In the genomic region with DNA sequence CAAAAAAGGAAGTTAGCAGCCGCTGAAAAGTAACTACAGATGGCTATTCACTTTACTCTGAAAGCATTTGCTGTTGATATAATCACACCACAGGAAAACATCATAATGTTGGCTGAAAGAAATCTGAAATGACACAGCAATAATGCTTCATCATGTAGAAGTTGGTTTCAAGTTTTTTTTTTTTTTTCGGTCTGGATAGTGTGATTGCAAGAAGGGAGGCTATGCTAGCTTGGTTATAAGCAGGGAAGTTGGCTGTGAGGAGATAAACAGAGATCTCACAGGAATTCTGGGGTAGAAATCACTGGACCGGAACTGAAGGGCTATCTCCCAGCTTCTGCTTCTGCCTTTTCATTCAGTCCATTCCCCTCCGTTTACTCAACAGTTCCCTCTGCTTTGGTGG, we compare ENCODE assay signal across 1 cellular context.
A peak's percentile ranks its signal among the peaks of the same experiment; 100 is the strongest.
TF ChIP-seq lines count a peak whose summit lies in the region.

No MANE protein-coding gene starts in this region.

TF ChIP-seq in K562, 482 proteins besides CTCF, POLR2A, EP300 and RAD21 (continued from another document and continues in another):
- TF ChIP-seq TCFL5 (CRISPR knock-in tag; conservative IDR thresholded peaks at IDR 0.05) (no peak), BRD4 (IDR thresholded peaks at IDR 0.05) (no peak), ZNF444 (CRISPR knock-in tag; IDR thresholded peaks at IDR 0.05) (no peak), BRCA1 (IDR thresholded peaks at IDR 0.05) (no peak), BRCA1 (CRISPR knock-in tag; IDR thresholded peaks at IDR 0.05) (no peak), PCBP1 (IDR thresholded peaks at IDR 0.05; ENCODE audit: low read depth, low read length, poor library complexity, severe bottlenecking) (no peak), MEIS2 (IDR thresholded peaks at IDR 0.05; ENCODE audit: partially characterized antibody) (peak; percentile 61), ZNF384 (IDR thresholded peaks at IDR 0.05; ENCODE audit: low read depth, low read length) (peak; percentile 99), ZBED1 (IDR thresholded peaks at IDR 0.05) (no peak), LCOR (CRISPR knock-in tag; IDR thresholded peaks at IDR 0.05) (no peak), NR2C2 (CRISPR knock-in tag; IDR thresholded peaks at IDR 0.05) (no peak), NR2C2 (tag; IDR thresholded peaks at IDR 0.05) (no peak), RB1 (IDR thresholded peaks at IDR 0.05; ENCODE audit: low read depth) (no peak), JUNB (CRISPR knock-in tag; conservative IDR thresholded peaks at IDR 0.05) (no peak), MTF1 (CRISPR knock-in tag; IDR thresholded peaks at IDR 0.05; ENCODE audit: borderline replicate concordance) (no peak), ZNF121 (CRISPR knock-in tag; conservative IDR thresholded peaks at IDR 0.05) (no peak), EZH2 (IDR thresholded peaks at IDR 0.05; ENCODE audit: borderline replicate concordance, low read depth, low read length) (no peak), PHTF2 (CRISPR knock-in tag; IDR thresholded peaks at IDR 0.05) (no peak), ILK (tag; IDR thresholded peaks at IDR 0.05; ENCODE audit: borderline replicate concordance, low read depth) (no peak), ETV1 (tag; conservative IDR thresholded peaks at IDR 0.05; ENCODE audit: low read depth) (peak; percentile 71), MCM7 (IDR thresholded peaks at IDR 0.05) (no peak), ZNF3 (CRISPR knock-in tag; IDR thresholded peaks at IDR 0.05) (no peak), PYGO2 (tag; IDR thresholded peaks at IDR 0.05) (no peak), SIX5 (IDR thresholded peaks at IDR 0.05; ENCODE audit: borderline replicate concordance in 1 of 2, insufficient read depth in 1 of 2, low read depth in 1 of 2, low read length in 2 of 2) (no peak), TAL1 (IDR thresholded peaks at IDR 0.05) (peak; percentile 90), ZKSCAN3 (CRISPR knock-in tag; IDR thresholded peaks at IDR 0.05) (no peak), HDAC2 (IDR thresholded peaks at IDR 0.05) (peak; percentile 99), KLF10 (CRISPR knock-in tag; IDR thresholded peaks at IDR 0.05) (no peak), KDM2B (CRISPR knock-in tag; IDR thresholded peaks at IDR 0.05) (no peak), MAZ (CRISPR knock-in tag; conservative IDR thresholded peaks at IDR 0.05 in 1 of 2, IDR thresholded peaks at IDR 0.05 in 1 of 2) (no peak), GABPB1 (CRISPR knock-in tag; IDR thresholded peaks at IDR 0.05) (no peak), PHF8 (IDR thresholded peaks at IDR 0.05; ENCODE audit: borderline replicate concordance, low read length) (no peak), SIN3A (IDR thresholded peaks at IDR 0.05; ENCODE audit: borderline replicate concordance in 2 of 2, control insufficient read depth in 1 of 2, low read depth in 2 of 2, low read length in 2 of 2) (no peak), C11orf30 (IDR thresholded peaks at IDR 0.05; ENCODE audit: low read depth) (peak; percentile 96), ZFP1 (CRISPR knock-in tag; IDR thresholded peaks at IDR 0.05) (no peak), OTX1 (CRISPR knock-in tag; IDR thresholded peaks at IDR 0.05) (no peak), PHF21A (IDR thresholded peaks at IDR 0.05; ENCODE audit: borderline replicate concordance, low read depth) (peak; percentile 61; the same call in 1 of the 2 replicates), JUND (IDR thresholded peaks at IDR 0.05; ENCODE audit: borderline replicate concordance, low read depth, low read length) (peak; percentile 55; the same call in 1 of the 2 replicates), JUND (tag; IDR thresholded peaks at IDR 0.05; ENCODE audit: borderline replicate concordance, low read depth, low read length) (peak; percentile 71; the same call in 1 of the 3 replicates), HLTF (IDR thresholded peaks at IDR 0.05) (no peak), ZFP36 (IDR thresholded peaks at IDR 0.05; ENCODE audit: low read depth, low read length, partially characterized antibody) (no peak), ZNF133 (CRISPR knock-in tag; IDR thresholded peaks at IDR 0.05) (no peak), MCM2 (IDR thresholded peaks at IDR 0.05; ENCODE audit: low read depth) (no peak)
- TF ChIP-seq, protein P1, sequence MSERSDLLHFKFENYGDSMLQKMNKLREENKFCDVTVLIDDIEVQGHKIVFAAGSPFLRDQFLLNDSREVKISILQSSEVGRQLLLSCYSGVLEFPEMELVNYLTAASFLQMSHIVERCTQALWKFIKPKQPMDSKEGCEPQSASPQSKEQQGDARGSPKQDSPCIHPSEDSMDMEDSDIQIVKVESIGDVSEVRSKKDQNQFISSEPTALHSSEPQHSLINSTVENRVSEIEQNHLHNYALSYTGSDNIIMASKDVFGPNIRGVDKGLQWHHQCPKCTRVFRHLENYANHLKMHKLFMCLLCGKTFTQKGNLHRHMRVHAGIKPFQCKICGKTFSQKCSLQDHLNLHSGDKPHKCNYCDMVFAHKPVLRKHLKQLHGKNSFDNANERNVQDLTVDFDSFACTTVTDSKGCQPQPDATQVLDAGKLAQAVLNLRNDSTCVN (CRISPR knock-in tag; IDR thresholded peaks at IDR 0.05), result no peak
- TF ChIP-seq, protein P2, sequence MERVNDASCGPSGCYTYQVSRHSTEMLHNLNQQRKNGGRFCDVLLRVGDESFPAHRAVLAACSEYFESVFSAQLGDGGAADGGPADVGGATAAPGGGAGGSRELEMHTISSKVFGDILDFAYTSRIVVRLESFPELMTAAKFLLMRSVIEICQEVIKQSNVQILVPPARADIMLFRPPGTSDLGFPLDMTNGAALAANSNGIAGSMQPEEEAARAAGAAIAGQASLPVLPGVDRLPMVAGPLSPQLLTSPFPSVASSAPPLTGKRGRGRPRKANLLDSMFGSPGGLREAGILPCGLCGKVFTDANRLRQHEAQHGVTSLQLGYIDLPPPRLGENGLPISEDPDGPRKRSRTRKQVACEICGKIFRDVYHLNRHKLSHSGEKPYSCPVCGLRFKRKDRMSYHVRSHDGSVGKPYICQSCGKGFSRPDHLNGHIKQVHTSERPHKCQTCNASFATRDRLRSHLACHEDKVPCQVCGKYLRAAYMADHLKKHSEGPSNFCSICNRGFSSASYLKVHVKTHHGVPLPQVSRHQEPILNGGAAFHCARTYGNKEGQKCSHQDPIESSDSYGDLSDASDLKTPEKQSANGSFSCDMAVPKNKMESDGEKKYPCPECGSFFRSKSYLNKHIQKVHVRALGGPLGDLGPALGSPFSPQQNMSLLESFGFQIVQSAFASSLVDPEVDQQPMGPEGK (CRISPR knock-in tag; IDR thresholded peaks at IDR 0.05; ENCODE audit: borderline replicate concordance), result no peak
- TF ChIP-seq, protein P3, sequence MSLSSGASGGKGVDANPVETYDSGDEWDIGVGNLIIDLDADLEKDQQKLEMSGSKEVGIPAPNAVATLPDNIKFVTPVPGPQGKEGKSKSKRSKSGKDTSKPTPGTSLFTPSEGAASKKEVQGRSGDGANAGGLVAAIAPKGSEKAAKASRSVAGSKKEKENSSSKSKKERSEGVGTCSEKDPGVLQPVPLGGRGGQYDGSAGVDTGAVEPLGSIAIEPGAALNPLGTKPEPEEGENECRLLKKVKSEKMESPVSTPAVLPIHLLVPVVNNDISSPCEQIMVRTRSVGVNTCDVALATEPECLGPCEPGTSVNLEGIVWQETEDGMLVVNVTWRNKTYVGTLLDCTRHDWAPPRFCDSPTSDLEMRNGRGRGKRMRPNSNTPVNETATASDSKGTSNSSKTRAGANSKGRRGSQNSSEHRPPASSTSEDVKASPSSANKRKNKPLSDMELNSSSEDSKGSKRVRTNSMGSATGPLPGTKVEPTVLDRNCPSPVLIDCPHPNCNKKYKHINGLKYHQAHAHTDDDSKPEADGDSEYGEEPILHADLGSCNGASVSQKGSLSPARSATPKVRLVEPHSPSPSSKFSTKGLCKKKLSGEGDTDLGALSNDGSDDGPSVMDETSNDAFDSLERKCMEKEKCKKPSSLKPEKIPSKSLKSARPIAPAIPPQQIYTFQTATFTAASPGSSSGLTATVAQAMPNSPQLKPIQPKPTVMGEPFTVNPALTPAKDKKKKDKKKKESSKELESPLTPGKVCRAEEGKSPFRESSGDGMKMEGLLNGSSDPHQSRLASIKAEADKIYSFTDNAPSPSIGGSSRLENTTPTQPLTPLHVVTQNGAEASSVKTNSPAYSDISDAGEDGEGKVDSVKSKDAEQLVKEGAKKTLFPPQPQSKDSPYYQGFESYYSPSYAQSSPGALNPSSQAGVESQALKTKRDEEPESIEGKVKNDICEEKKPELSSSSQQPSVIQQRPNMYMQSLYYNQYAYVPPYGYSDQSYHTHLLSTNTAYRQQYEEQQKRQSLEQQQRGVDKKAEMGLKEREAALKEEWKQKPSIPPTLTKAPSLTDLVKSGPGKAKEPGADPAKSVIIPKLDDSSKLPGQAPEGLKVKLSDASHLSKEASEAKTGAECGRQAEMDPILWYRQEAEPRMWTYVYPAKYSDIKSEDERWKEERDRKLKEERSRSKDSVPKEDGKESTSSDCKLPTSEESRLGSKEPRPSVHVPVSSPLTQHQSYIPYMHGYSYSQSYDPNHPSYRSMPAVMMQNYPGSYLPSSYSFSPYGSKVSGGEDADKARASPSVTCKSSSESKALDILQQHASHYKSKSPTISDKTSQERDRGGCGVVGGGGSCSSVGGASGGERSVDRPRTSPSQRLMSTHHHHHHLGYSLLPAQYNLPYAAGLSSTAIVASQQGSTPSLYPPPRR (CRISPR knock-in tag; IDR thresholded peaks at IDR 0.05; ENCODE audit: borderline replicate concordance), result no peak
- TF ChIP-seq, protein P4, sequence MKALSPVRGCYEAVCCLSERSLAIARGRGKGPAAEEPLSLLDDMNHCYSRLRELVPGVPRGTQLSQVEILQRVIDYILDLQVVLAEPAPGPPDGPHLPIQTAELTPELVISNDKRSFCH (CRISPR knock-in tag; IDR thresholded peaks at IDR 0.05), result no peak
- TF ChIP-seq, protein P4 (tag; IDR thresholded peaks at IDR 0.05), result no peak
- TF ChIP-seq, protein P5, sequence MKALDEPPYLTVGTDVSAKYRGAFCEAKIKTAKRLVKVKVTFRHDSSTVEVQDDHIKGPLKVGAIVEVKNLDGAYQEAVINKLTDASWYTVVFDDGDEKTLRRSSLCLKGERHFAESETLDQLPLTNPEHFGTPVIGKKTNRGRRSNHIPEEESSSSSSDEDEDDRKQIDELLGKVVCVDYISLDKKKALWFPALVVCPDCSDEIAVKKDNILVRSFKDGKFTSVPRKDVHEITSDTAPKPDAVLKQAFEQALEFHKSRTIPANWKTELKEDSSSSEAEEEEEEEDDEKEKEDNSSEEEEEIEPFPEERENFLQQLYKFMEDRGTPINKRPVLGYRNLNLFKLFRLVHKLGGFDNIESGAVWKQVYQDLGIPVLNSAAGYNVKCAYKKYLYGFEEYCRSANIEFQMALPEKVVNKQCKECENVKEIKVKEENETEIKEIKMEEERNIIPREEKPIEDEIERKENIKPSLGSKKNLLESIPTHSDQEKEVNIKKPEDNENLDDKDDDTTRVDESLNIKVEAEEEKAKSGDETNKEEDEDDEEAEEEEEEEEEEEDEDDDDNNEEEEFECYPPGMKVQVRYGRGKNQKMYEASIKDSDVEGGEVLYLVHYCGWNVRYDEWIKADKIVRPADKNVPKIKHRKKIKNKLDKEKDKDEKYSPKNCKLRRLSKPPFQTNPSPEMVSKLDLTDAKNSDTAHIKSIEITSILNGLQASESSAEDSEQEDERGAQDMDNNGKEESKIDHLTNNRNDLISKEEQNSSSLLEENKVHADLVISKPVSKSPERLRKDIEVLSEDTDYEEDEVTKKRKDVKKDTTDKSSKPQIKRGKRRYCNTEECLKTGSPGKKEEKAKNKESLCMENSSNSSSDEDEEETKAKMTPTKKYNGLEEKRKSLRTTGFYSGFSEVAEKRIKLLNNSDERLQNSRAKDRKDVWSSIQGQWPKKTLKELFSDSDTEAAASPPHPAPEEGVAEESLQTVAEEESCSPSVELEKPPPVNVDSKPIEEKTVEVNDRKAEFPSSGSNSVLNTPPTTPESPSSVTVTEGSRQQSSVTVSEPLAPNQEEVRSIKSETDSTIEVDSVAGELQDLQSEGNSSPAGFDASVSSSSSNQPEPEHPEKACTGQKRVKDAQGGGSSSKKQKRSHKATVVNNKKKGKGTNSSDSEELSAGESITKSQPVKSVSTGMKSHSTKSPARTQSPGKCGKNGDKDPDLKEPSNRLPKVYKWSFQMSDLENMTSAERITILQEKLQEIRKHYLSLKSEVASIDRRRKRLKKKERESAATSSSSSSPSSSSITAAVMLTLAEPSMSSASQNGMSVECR (CRISPR knock-in tag; IDR thresholded peaks at IDR 0.05), result no peak
- TF ChIP-seq, protein P6, sequence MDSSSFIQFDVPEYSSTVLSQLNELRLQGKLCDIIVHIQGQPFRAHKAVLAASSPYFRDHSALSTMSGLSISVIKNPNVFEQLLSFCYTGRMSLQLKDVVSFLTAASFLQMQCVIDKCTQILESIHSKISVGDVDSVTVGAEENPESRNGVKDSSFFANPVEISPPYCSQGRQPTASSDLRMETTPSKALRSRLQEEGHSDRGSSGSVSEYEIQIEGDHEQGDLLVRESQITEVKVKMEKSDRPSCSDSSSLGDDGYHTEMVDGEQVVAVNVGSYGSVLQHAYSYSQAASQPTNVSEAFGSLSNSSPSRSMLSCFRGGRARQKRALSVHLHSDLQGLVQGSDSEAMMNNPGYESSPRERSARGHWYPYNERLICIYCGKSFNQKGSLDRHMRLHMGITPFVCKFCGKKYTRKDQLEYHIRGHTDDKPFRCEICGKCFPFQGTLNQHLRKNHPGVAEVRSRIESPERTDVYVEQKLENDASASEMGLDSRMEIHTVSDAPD (CRISPR knock-in tag; IDR thresholded peaks at IDR 0.05), result no peak
- TF ChIP-seq, protein P7, sequence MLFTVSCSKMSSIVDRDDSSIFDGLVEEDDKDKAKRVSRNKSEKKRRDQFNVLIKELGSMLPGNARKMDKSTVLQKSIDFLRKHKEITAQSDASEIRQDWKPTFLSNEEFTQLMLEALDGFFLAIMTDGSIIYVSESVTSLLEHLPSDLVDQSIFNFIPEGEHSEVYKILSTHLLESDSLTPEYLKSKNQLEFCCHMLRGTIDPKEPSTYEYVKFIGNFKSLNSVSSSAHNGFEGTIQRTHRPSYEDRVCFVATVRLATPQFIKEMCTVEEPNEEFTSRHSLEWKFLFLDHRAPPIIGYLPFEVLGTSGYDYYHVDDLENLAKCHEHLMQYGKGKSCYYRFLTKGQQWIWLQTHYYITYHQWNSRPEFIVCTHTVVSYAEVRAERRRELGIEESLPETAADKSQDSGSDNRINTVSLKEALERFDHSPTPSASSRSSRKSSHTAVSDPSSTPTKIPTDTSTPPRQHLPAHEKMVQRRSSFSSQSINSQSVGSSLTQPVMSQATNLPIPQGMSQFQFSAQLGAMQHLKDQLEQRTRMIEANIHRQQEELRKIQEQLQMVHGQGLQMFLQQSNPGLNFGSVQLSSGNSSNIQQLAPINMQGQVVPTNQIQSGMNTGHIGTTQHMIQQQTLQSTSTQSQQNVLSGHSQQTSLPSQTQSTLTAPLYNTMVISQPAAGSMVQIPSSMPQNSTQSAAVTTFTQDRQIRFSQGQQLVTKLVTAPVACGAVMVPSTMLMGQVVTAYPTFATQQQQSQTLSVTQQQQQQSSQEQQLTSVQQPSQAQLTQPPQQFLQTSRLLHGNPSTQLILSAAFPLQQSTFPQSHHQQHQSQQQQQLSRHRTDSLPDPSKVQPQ (CRISPR knock-in tag; IDR thresholded peaks at IDR 0.05; ENCODE audit: borderline replicate concordance), result no peak
